In the genomic region with DNA sequence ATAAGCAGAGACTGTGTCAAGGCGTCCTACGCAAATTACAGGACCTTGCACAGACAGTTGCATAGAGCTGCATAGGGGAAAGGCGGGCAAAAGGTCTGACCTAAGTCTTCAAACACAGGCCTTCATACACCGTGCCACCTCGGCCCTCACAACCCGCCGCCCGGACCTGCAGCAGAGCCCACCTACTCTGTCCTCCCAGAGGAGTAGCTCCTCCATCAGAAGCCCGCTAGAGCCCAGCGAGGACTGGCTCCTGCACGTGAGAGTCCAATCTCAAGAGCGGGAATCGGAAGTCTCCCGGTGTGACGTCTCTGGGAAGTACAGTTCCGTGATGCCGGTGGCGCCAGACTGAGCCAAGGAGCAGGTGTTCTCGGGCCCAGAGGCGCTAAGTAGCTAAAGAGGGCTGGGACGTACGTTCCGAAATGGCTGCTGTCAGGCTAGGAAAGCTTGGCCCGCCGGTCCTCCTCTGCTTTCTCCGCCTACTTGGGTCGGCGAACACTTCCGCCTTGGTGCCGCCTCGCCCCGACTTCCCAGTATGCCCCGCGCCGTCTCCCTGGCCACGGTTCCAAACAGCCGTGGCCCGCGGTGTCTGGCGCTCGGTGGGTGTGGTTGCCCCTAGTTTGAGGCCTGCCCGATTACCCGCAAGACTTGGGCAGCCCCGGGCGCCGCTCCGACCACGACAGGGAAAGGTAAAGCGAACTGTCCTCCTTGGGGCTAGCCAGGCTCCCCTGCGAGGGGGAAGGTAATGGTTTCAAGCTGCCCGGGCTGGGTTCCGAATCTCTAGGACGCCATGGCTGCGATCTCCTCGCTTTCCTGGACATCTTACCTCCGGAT, we compare ENCODE assay signal across 8 cellular contexts. TPM values are rescaled to one million over a fixed set of nuclear protein-coding genes. Genes with fewer than 3 reads are reported as not detected.
A peak's percentile ranks its signal among the peaks of the same experiment; 100 is the strongest.
DNase-seq lines count a peak whose midpoint lies in the region; ATAC-seq, FAIRE-seq and TF ChIP-seq lines count a peak whose summit lies in the region.

A gene with protein sequence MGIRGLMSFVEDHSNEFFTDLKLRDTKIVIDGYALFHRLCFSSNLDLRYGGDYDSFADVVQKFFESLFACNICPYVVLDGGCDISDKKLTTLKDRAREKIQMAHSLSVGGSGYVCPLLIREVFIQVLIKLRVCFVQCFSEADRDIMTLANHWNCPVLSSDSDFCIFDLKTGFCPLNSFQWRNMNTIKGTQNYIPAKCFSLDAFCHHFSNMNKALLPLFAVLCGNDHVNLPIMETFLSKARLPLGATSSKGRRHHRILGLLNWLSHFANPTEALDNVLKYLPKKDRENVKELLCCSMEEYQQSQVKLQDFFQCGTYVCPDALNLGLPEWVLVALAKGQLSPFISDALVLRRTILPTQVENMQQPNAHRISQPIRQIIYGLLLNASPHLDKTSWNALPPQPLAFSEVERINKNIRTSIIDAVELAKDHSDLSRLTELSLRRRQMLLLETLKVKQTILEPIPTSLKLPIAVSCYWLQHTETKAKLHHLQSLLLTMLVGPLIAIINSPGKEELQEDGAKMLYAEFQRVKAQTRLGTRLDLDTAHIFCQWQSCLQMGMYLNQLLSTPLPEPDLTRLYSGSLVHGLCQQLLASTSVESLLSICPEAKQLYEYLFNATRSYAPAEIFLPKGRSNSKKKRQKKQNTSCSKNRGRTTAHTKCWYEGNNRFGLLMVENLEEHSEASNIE (minus strand): TSS at position 505 of the 831 bp plus-strand sequence. CDS start 1,519 bp downstream, outside the sequence.
A gene with protein sequence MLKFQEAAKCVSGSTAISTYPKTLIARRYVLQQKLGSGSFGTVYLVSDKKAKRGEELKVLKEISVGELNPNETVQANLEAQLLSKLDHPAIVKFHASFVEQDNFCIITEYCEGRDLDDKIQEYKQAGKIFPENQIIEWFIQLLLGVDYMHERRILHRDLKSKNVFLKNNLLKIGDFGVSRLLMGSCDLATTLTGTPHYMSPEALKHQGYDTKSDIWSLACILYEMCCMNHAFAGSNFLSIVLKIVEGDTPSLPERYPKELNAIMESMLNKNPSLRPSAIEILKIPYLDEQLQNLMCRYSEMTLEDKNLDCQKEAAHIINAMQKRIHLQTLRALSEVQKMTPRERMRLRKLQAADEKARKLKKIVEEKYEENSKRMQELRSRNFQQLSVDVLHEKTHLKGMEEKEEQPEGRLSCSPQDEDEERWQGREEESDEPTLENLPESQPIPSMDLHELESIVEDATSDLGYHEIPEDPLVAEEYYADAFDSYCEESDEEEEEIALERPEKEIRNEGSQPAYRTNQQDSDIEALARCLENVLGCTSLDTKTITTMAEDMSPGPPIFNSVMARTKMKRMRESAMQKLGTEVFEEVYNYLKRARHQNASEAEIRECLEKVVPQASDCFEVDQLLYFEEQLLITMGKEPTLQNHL (plus strand): TSS at position 557 of the 831 bp plus-strand sequence. CDS start 2,832 bp downstream, outside the sequence.

- H3K4me1 ChIP-seq in Caco-2: peaks cover 19% of the 10 kb centered on the region; the same call in 1 of the 2 replicates

- DNase-seq in Caco-2 (peak; percentile 88 to 92), HTR-8/SVneo (ENCODE audit: insufficient read length, low spot score) (peak; percentile 81), NOMO-1 treated with DMSO at 0.1 percent for 48 hours (lab: John Stamatoyannopoulos, UW; ENCODE audit: unreplicated experiment) (peak; percentile 96), mesothelial cell of epicardium (ENCODE audit: low spot score in 2 of 2, unreplicated experiment in 2 of 2) (peak; percentile 71 to 85)
- peak; percentile 80 for DNase-seq in activated CD8-positive, alpha-beta memory T cell treated with anti-CD3 and anti-CD28 coated beads, Interleukin-2, amount 50 U/mL, for 1 hour (ENCODE audit: extremely low read depth)
- DNase-seq in stimulated activated CD8-positive, alpha-beta memory T cell treated with anti-CD3 and anti-CD28 coated beads, Interleukin-15, amount 100 ng/mL, for 48 hours (ENCODE audit: low read depth in 2 of 2): peak; percentile 82 to 86

- H3K36me3 Mint-ChIP-seq in Caco-2 (ENCODE audit: insufficient read depth, unreplicated experiment) (peaks cover 19% of the 10 kb centered on the region), mesothelial cell of epicardium (peaks cover 19% of the 10 kb centered on the region)

- H3K9me3 Mint-ChIP-seq in Caco-2 (ENCODE audit: unreplicated experiment) (no peaks in the 10 kb centered on the region), mesothelial cell of epicardium (peaks cover 3% of the 10 kb centered on the region)

- peaks cover 4% of the 10 kb centered on the region for H3K36me3 ChIP-seq in Caco-2 (ENCODE audit: control insufficient read depth, insufficient read depth, low read length)

- no peaks in the 10 kb centered on the region for H3K9me3 ChIP-seq in Caco-2

- POLR2A ChIA-PET in Caco-2 (lab: Charles Lee): interaction anchor here (0.5 to 1.5 kb wide), 6 partner anchors 12 to 1073 kb away, joined by 3 to 6 read pairs (median 4); a partner anchor contains a TSS

- FAIRE-seq in HTR-8/SVneo (lab: Jason Lieb, UNC) (peak; percentile 65), endometrium (lab: Jason Lieb, UNC) (peak; percentile 46)

- no peaks in the 10 kb centered on the region for H3K27me3 ChIP-seq in Caco-2 (replicated peaks; ENCODE audit: control insufficient read depth, insufficient read depth, low read length)

- TF ChIP-seq CTCF in Caco-2 (IDR thresholded peaks at IDR 0.05; ENCODE audit: insufficient read depth in 1 of 2, low read depth in 1 of 2, low read length in 1 of 2, severe bottlenecking in 1 of 2, unreplicated experiment in 1 of 2) (no peak), mesothelial cell of epicardium (IDR thresholded peaks at IDR 0.05; ENCODE audit: unreplicated experiment) (no peak)

- H3K4me3 Mint-ChIP-seq in Caco-2 (ENCODE audit: unreplicated experiment) (peak within 1 kb of the TSS; percentile 82), mesothelial cell of epicardium (peak within 1 kb of the TSS; percentile 85)

- H3K4me1 Mint-ChIP-seq in Caco-2 (ENCODE audit: low read depth, unreplicated experiment) (peaks cover 23% of the 10 kb centered on the region), mesothelial cell of epicardium (peaks cover 33% of the 10 kb centered on the region)

- peak within 1 kb of the TSS; percentile 60 for H3K4me3 ChIP-seq in Caco-2 (ENCODE audit: low read depth, low read length)

- intact Hi-C loops in Caco-2 (cut with micrococcal nuclease; ENCODE audit: unreplicated experiment): loop anchor here (1.0 to 10.0 kb wide), 3 partner anchors 133 to 476 kb away; a partner anchor contains a TSS

- H3K27me3 Mint-ChIP-seq in Caco-2 (ENCODE audit: insufficient read depth, unreplicated experiment) (no peaks in the 10 kb centered on the region), mesothelial cell of epicardium (ENCODE audit: low read depth) (no peaks in the 10 kb centered on the region)

- TSS peak; percentile 60 for BruUV-seq in Caco-2 (replicated peaks; lab: Mats Ljungman, UMichigan)

- CTCF ChIA-PET in Caco-2 (lab: Charles Lee): no interaction called here

- peak within 1 kb of the TSS; percentile 95 for H3K27ac Mint-ChIP-seq in Caco-2 (ENCODE audit: unreplicated experiment)
- H3K27ac Mint-ChIP-seq in mesothelial cell of epicardium: peak within 1 kb of the TSS; percentile 96

- ATAC-seq in GM21381 (IDR thresholded peaks at IDR 0.05; ENCODE audit: unreplicated experiment): peak; percentile 100

RNA-seq across cellular contexts. Expression of the first gene that starts in this region (rescaled TPM):
- 8.7 and 11.0 TPM in 2 replicates for total RNA-seq in Caco-2 (2022)
- 7.4 to 9.0 TPM (median 7.5 TPM) in 3 replicates for total RNA-seq in mesothelial cell of epicardium

RNA-seq across cellular contexts. Expression of the second gene that starts in this region (rescaled TPM):
- 3.9 and 4.4 TPM in 2 replicates for total RNA-seq in Caco-2 (2022)
- 9.8 to 11.3 TPM (median 11.0 TPM) in 3 replicates for total RNA-seq in mesothelial cell of epicardium

Comparison
In these comparisons a context has a peak if more than half of its experiments do, and no peak if none do; other contexts are left out.
1. Peak in every context shown above with its lines: DNase-seq, ATAC-seq and H3K4me3 ChIP-seq.